Comparison of ENCODE assay signal across 1 cellular context in the genomic region with DNA sequence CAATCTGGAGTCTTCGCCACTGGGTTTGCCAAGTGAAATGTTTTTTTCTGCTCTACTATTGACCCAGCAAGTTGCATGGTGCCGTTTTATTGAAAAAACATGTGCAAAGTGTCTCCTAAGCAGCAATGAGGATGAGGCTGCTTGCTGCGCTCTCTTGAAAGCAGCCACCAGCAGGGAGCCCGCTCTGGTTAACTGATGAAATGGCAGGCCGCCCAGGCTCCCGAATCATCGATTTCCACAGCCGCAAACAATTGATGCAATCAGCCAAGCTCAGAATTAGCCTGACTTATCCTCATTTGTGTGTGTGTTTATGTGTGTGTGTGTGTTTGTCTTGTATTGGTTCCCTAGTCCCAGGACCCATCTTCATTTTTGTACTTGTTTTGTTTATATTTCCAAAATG.
TF ChIP-seq lines count a peak whose summit lies in the region.

No MANE protein-coding gene starts in this region.

TF ChIP-seq in WTC11, 78 proteins besides CTCF, POLR2A, EP300 and RAD21 (continued from another document):
- TF ChIP-seq, protein P1, sequence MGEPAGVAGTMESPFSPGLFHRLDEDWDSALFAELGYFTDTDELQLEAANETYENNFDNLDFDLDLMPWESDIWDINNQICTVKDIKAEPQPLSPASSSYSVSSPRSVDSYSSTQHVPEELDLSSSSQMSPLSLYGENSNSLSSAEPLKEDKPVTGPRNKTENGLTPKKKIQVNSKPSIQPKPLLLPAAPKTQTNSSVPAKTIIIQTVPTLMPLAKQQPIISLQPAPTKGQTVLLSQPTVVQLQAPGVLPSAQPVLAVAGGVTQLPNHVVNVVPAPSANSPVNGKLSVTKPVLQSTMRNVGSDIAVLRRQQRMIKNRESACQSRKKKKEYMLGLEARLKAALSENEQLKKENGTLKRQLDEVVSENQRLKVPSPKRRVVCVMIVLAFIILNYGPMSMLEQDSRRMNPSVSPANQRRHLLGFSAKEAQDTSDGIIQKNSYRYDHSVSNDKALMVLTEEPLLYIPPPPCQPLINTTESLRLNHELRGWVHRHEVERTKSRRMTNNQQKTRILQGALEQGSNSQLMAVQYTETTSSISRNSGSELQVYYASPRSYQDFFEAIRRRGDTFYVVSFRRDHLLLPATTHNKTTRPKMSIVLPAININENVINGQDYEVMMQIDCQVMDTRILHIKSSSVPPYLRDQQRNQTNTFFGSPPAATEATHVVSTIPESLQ (CRISPR knock-in tag; IDR thresholded peaks at IDR 0.05): no peak
- no peak for TF ChIP-seq FOXJ3 (CRISPR knock-in tag; IDR thresholded peaks at IDR 0.05; ENCODE audit: borderline replicate concordance)
